In the genomic region with DNA sequence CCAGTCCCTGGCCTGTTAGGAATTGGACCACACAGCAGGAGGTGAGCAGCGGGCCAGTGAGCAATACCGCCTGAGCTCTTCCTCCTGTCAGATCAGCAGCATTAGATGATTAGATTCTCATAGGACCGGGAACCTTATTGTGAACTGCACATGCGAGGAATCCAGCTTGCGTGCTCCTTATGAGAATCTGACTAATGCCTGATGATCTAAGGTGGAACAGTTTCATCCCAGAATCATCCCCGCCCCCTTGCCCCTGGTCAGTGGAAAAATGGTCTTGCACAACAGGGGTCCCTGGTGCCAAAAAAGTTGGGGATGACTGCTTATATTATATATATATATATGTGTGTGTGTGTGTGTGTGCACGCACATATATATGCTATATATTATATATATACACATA, we compare ENCODE assay signal across 17 cellular contexts.
"Had no signal": no experiment of that assay in that cellular context is flagged by ENCODE, and none has a peak within 500 bp of the region (broad histone marks: within the 10 kb centered on the region; RNA-seq: fewer than 3 reads in every experiment).

No MANE protein-coding gene starts in this region.

- H3K4me2 ChIP-seq: hepatocyte had no signal

- ATAC-seq: activated T-cell treated with anti-CD3 and anti-CD28 coated beads, Interleukin-2, amount 50 U/mL, for 72 hours; left lung; mucosa of descending colon; naive thymus-derived CD4-positive, alpha-beta T cell; pancreas; stimulated activated effector memory CD8-positive, alpha-beta T cell treated with anti-CD3 and anti-CD28 coated beads, Interleukin-12 subunit alpha, Interleukin-12 subunit beta, amount 100 ng/mL, for 72 hours had no signal

- H3K4me1 ChIP-seq: pancreas had no signal

- DNase-seq: activated B cell treated with CpG ODN at 0.5 μM for 24 hours; activated CD4-positive, alpha-beta T cell treated with anti-CD3 and anti-CD28 coated beads, Interleukin-2, amount 10 ng/mL, durations not matched to agents 24 days and 14 days; activated CD8-positive, alpha-beta memory T cell treated with anti-CD3 and anti-CD28 coated beads, Interleukin-2, amount 50 U/mL, for 48 hours; activated gamma-delta T cell; activated T-cell treated with anti-CD3 and anti-CD28 coated beads, Interleukin-2, amount 50 U/mL, for 72 hours; amygdala; effector memory CD4-positive, alpha-beta T cell; left lung; mucosa of descending colon; naive thymus-derived CD4-positive, alpha-beta T cell; pancreas; stimulated activated CD4-positive, alpha-beta T cell treated with anti-CD3 and anti-CD28 coated beads, Interleukin-12 subunit alpha, Interleukin-12 subunit beta, amount 100 ng/mL, for 4 hours; stimulated activated CD4-positive, alpha-beta T cell treated with anti-CD3 and anti-CD28 coated beads, Interleukin-2, amount 100 ng/mL, for 24 hours; T-helper 2 cell had no signal

- H3K9me3 ChIP-seq: left lung, mucosa of descending colon, pancreas had no signal

- H3K27ac ChIP-seq: epithelial cell of prostate, hepatocyte, left lung, pancreas had no signal

- H3K27me3 ChIP-seq: hepatocyte, left lung, pancreas had no signal

- H3K4me3 ChIP-seq: hepatocyte, left lung, mucosa of descending colon, pancreas had no signal

- H2AFZ ChIP-seq: hepatocyte had no signal

- H3K79me2 ChIP-seq: hepatocyte had no signal
